ENCODE assay signal across 27 cellular contexts in genomic region chr11:121359587-121359986, GRCh38.
"Had no signal": no experiment of that assay in that cellular context is flagged by ENCODE, and none has a peak within 500 bp of the region (broad histone marks: within the 10 kb centered on the region; RNA-seq: fewer than 3 reads in every experiment).

No MANE protein-coding gene starts in this region.

- H3K27ac Mint-ChIP-seq: dendritic cell treated with granulocyte-macrophage colony-stimulating factor and Interleukin-4, amounts not matched to agents 40 ng/mL and 50 ng/mL, for 4 days; endodermal cell; mesothelial cell of epicardium; nephron; neural progenitor cell; stimulated activated effector memory CD8-positive, alpha-beta T cell treated with anti-CD3 and anti-CD28 coated beads, Interleukin-12 subunit alpha, Interleukin-12 subunit beta, amount 100 ng/mL, for 72 hours had no signal

- H3K4me3 ChIP-seq: gastrocnemius medialis, hepatocyte, mucosa of descending colon, neural progenitor cell, prostate gland, sigmoid colon, stomach, thyroid gland, vagina had no signal

- H3K4me3 Mint-ChIP-seq: dendritic cell treated with granulocyte-macrophage colony-stimulating factor and Interleukin-4, amounts not matched to agents 40 ng/mL and 50 ng/mL, for 4 days; endodermal cell; mesothelial cell of epicardium; naive B cell; nephron; neural progenitor cell; stimulated activated effector memory CD8-positive, alpha-beta T cell treated with anti-CD3 and anti-CD28 coated beads, Interleukin-12 subunit alpha, Interleukin-12 subunit beta, amount 100 ng/mL, for 72 hours had no signal

- H3K9me3 ChIP-seq: gastrocnemius medialis, mucosa of descending colon, prostate gland, sigmoid colon, stomach, thyroid gland, vagina had no signal

- H3K27me3 Mint-ChIP-seq: dendritic cell treated with granulocyte-macrophage colony-stimulating factor and Interleukin-4, amounts not matched to agents 40 ng/mL and 50 ng/mL, for 4 days; naive B cell had no signal

- H3K4me1 ChIP-seq: gastrocnemius medialis, neural progenitor cell, sigmoid colon, vagina had no signal

- H3K4me2 ChIP-seq: hepatocyte, neural progenitor cell had no signal

- H2AFZ ChIP-seq: hepatocyte, neural progenitor cell had no signal

- H3K9ac ChIP-seq: neural progenitor cell had no signal

- H3K4me1 Mint-ChIP-seq: mesothelial cell of epicardium; nephron; neural progenitor cell; stimulated activated effector memory CD8-positive, alpha-beta T cell treated with anti-CD3 and anti-CD28 coated beads, Interleukin-12 subunit alpha, Interleukin-12 subunit beta, amount 100 ng/mL, for 72 hours had no signal

- H3K27ac ChIP-seq: epithelial cell of prostate, gastrocnemius medialis, hepatocyte, neural progenitor cell, prostate gland, sigmoid colon, thyroid gland, vagina had no signal

- H3K36me3 ChIP-seq: gastrocnemius medialis, neural progenitor cell, prostate gland, sigmoid colon, stomach, thyroid gland, vagina had no signal

- H3K9me3 Mint-ChIP-seq: dendritic cell treated with granulocyte-macrophage colony-stimulating factor and Interleukin-4, amounts not matched to agents 40 ng/mL and 50 ng/mL, for 4 days; endodermal cell; naive B cell; nephron; stimulated activated effector memory CD8-positive, alpha-beta T cell treated with anti-CD3 and anti-CD28 coated beads, Interleukin-12 subunit alpha, Interleukin-12 subunit beta, amount 100 ng/mL, for 72 hours had no signal

- ATAC-seq: gastrocnemius medialis; stimulated activated effector memory CD8-positive, alpha-beta T cell treated with anti-CD3 and anti-CD28 coated beads, Interleukin-12 subunit alpha, Interleukin-12 subunit beta, amount 100 ng/mL, for 72 hours had no signal

- H3K27me3 ChIP-seq: gastrocnemius medialis, hepatocyte, neural progenitor cell, sigmoid colon, stomach, thyroid gland, vagina had no signal

- DNase-seq: effector CD8-positive, alpha-beta T cell; endodermal cell; foreskin fibroblast; gastrocnemius medialis; head of caudate nucleus; kidney; mesenchymal stem cell; mucosa of descending colon; naive B cell; nucleus accumbens; right cardiac atrium; sigmoid colon; stimulated activated CD4-positive, alpha-beta T cell treated with anti-CD3 and anti-CD28 coated beads, Interleukin-2, amount 100 ng/mL, for 24 hours; stimulated activated CD4-positive, alpha-beta T cell treated with anti-CD3 and anti-CD28 coated beads, Interleukin-4, amount 100 ng/mL, for 24 hours; stimulated activated naive CD4-positive, alpha-beta T cell treated with Interleukin-2 at 50 U/mL for 16 hours; stomach; thyroid gland; trophoblast cell had no signal

- H3K79me2 ChIP-seq: hepatocyte had no signal

- H3K36me3 Mint-ChIP-seq: mesothelial cell of epicardium; naive B cell; neural progenitor cell; stimulated activated effector memory CD8-positive, alpha-beta T cell treated with anti-CD3 and anti-CD28 coated beads, Interleukin-12 subunit alpha, Interleukin-12 subunit beta, amount 100 ng/mL, for 72 hours had no signal
